9 cellular contexts compared by ENCODE assay signal in the genomic region with DNA sequence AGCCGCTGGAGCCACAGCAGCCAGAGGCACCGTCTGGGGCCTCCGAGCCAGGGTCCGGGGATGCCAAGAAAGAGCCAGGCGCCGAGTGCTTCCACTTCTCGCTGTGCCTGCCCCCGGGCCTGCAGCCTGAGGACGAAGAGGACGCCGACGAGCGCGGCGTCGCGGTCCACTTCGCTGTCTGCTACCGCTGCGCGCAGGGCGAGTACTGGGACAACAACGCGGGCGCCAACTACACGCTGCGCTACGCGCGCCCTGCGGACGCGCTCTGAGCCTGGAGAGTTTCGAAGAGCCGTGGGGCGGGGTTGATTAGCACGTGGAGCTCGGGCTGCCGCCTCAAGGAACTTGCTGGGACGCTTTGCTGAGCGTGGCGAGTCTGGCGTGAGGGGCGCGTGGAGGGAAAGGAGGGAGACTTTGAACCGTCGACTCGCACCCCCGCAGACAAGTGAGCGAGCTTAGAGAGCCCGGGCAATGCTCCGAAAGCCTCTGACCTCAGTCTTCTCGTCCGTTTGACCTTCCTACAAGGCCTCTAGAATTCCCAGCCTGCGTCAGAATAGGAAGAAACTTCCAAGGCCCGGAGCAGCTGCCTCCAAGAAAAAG. TPM values are rescaled to one million over a fixed set of nuclear protein-coding genes. Genes with fewer than 3 reads are reported as not detected.
DNase-seq lines count a peak whose midpoint lies in the region; ATAC-seq, FAIRE-seq and TF ChIP-seq lines count a peak whose summit lies in the region.
"Had no signal": no experiment of that assay in that cellular context is flagged by ENCODE, and none has a peak within 500 bp of the region (broad histone marks: within the 10 kb centered on the region; RNA-seq: fewer than 3 reads in every experiment).

No MANE protein-coding gene starts in this region.

- H3K9me3 ChIP-seq in HepG2 (ENCODE audit: low read length) (no peaks in the 10 kb centered on the region), spleen (no peaks in the 10 kb centered on the region)

- H3K27ac ChIP-seq in HL-60 (replicated peaks) (no peak overlapping the region), HepG2 (ENCODE audit: extremely low read length, insufficient read depth, low read length) (no peak overlapping the region), spleen (peak overlapping the region in 5 of 8 donors; percentile 77 to 92 (median 86))

- POLR2A ChIA-PET in HepG2 (lab: Yijun Ruan, JAX) = no interaction called here

- TF ChIP-seq EP300 in HepG2 (IDR thresholded peaks at IDR 0.05; ENCODE audit: low read depth in 2 of 2, low read length in 2 of 2) (no peak), HepG2 (CRISPR knock-in tag; IDR thresholded peaks at IDR 0.05; ENCODE audit: borderline replicate concordance) (no peak)

- CTCF ChIA-PET in HepG2 (lab: Yijun Ruan, JAX; ENCODE audit: low intra/inter-chr PET ratio, low total read pairs) = no interaction called here

- no TSS peak for BruUV-seq in HepG2 (replicated peaks; lab: Mats Ljungman, UMichigan)

- TF ChIP-seq RAD21 in HepG2 (CRISPR knock-in tag; IDR thresholded peaks at IDR 0.05) = no peak

- H3K36me3 ChIP-seq in bronchial epithelial cell (ENCODE audit: control insufficient read depth, insufficient read depth, low read length) (no peaks in the 10 kb centered on the region), HepG2 (replicated peaks in 1 of 2; ENCODE audit: control insufficient read depth in 1 of 2, insufficient read depth in 2 of 2, low read length in 2 of 2) (no peaks in the 10 kb centered on the region; a peak in 2 of 5 replicates), spleen (no peaks in the 10 kb centered on the region)

- H3K4me3 ChIP-seq in HL-60 (replicated peaks; ENCODE audit: insufficient read depth, low read length) = peak overlapping the region; percentile 59; the same call in 1 of the 2 replicates
- peak overlapping the region; percentile 47 for H3K4me3 ChIP-seq in bronchial epithelial cell (ENCODE audit: low read depth, low read length)
- no peak overlapping the region for H3K4me3 ChIP-seq in HepG2 (replicated peaks in 1 of 3; ENCODE audit: insufficient read depth in 1 of 3, low read depth in 2 of 3, low read length in 3 of 3)
- H3K4me3 ChIP-seq in spleen = peak overlapping the region; percentile 30 to 82 (median 57)

- H3K36me3 Mint-ChIP-seq in activated T-helper 1 cell treated with anti-CD3 and anti-CD28 coated beads, Interleukin-12 subunit alpha, Interleukin-12 subunit beta, Interleukin-2, Interleukin-4 antibody, amounts not matched to agents 30 ng/mL and 10 ng/mL and 1 ng/mL, durations not matched to agents 14 hours and 24 hours and 36 hours (ENCODE audit: low read depth) = no peaks in the 10 kb centered on the region

- no peak overlapping the region for H3K4me2 ChIP-seq in HepG2 (ENCODE audit: low read depth, low read length)

- no peak overlapping the region for H3K27ac Mint-ChIP-seq in activated T-helper 1 cell treated with anti-CD3 and anti-CD28 coated beads, Interleukin-12 subunit alpha, Interleukin-12 subunit beta, Interleukin-2, Interleukin-4 antibody, amounts not matched to agents 30 ng/mL and 10 ng/mL and 1 ng/mL, durations not matched to agents 14 hours and 24 hours and 36 hours

- peaks cover 44% of the 10 kb centered on the region for H3K27me3 Mint-ChIP-seq in activated T-helper 1 cell treated with anti-CD3 and anti-CD28 coated beads, Interleukin-12 subunit alpha, Interleukin-12 subunit beta, Interleukin-2, Interleukin-4 antibody, amounts not matched to agents 30 ng/mL and 10 ng/mL and 1 ng/mL, durations not matched to agents 14 hours and 24 hours and 36 hours (ENCODE audit: insufficient read depth)

- no peak for DNase-seq in HL-60 (ENCODE audit: low read depth in 1 of 2, low spot score in 1 of 2)
- no peak for DNase-seq in bronchial epithelial cell (ENCODE audit: low read depth)
- DNase-seq in HepG2 (ENCODE audit: low spot score) = no peak
- no peak for DNase-seq in spleen
- DNase-seq in NCI-H1930 (lab: John Stamatoyannopoulos, UW) = no peak
- no peak for DNase-seq in NCI-H748 (lab: John Stamatoyannopoulos, UW; ENCODE audit: unreplicated experiment)
- DNase-seq in activated T-helper 1 cell treated with anti-CD3 and anti-CD28 coated beads, Interleukin-12 subunit alpha, Interleukin-12 subunit beta, Interleukin-2, Interleukin-4 antibody, amounts not matched to agents 30 ng/mL and 10 ng/mL and 1 ng/mL, durations not matched to agents 14 hours and 24 hours and 36 hours (ENCODE audit: low spot score) = no peak
- DNase-seq in putamen (ENCODE audit: low spot score) = no peak
- DNase-seq: SHP77 treated with DMSO at 0.1 percent for 48 hours had no signal

- H3K4me1 ChIP-seq in HepG2 (ENCODE audit: insufficient read depth, low read length) (peaks cover 67% of the 10 kb centered on the region), spleen (peaks cover 10 to 86% (median 55%) of the 10 kb centered on the region in 6 donors)

- H3K4me3 Mint-ChIP-seq in activated T-helper 1 cell treated with anti-CD3 and anti-CD28 coated beads, Interleukin-12 subunit alpha, Interleukin-12 subunit beta, Interleukin-2, Interleukin-4 antibody, amounts not matched to agents 30 ng/mL and 10 ng/mL and 1 ng/mL, durations not matched to agents 14 hours and 24 hours and 36 hours = no peak overlapping the region

- TF ChIP-seq CTCF in HL-60 (IDR thresholded peaks at IDR 0.05; ENCODE audit: insufficient read depth, low read length) = no peak
- no peak for TF ChIP-seq CTCF in bronchial epithelial cell (IDR thresholded peaks at IDR 0.05; ENCODE audit: insufficient read depth, low read length, severe bottlenecking)
- no peak for TF ChIP-seq CTCF in HepG2 (CRISPR knock-in tag; IDR thresholded peaks at IDR 0.05)
- no peak for TF ChIP-seq CTCF in spleen (IDR thresholded peaks at IDR 0.05 in 8 of 11, conservative IDR thresholded peaks at IDR 0.05 in 3 of 11)

- no peaks in the 10 kb centered on the region for H4K20me1 ChIP-seq in HepG2 (ENCODE audit: insufficient read depth, low read length)

- peaks cover 2% of the 10 kb centered on the region for H3K79me2 ChIP-seq in HepG2 (ENCODE audit: insufficient read depth, low read length)

- peaks cover 28% of the 10 kb centered on the region for H3K27me3 ChIP-seq in HL-60 (ENCODE audit: insufficient read depth, poor library complexity, severe bottlenecking)
- peaks cover 8% of the 10 kb centered on the region for H3K27me3 ChIP-seq in bronchial epithelial cell (ENCODE audit: control insufficient read depth, insufficient read depth, low read length)
- H3K27me3 ChIP-seq in HepG2 (ENCODE audit: control insufficient read depth in 1 of 2, insufficient read depth in 2 of 2, low read length in 2 of 2) = no peaks in the 10 kb centered on the region
- peaks cover 0 to 56% (median 28%) of the 10 kb centered on the region in 7 donors for H3K27me3 ChIP-seq in spleen (replicated peaks in 1 of 7)

- ATAC-seq in HepG2 = no peak

- no peak for TF ChIP-seq POLR2A in HepG2 (IDR thresholded peaks at IDR 0.05; ENCODE audit: insufficient read depth in 1 of 2, low read depth in 2 of 2, low read length in 2 of 2)
- no peak for TF ChIP-seq POLR2A in spleen (IDR thresholded peaks at IDR 0.05)

- FAIRE-seq in bronchial epithelial cell (lab: Jason Lieb, UNC) (no peak), HepG2 (lab: Jason Lieb, UNC) (no peak)

- no peak overlapping the region for H3K9ac ChIP-seq in HepG2 (ENCODE audit: insufficient read depth, low read depth, low read length)

- no peak overlapping the region for H2AFZ ChIP-seq in HepG2 (ENCODE audit: low read length)

- H3K9me3 Mint-ChIP-seq in activated T-helper 1 cell treated with anti-CD3 and anti-CD28 coated beads, Interleukin-12 subunit alpha, Interleukin-12 subunit beta, Interleukin-2, Interleukin-4 antibody, amounts not matched to agents 30 ng/mL and 10 ng/mL and 1 ng/mL, durations not matched to agents 14 hours and 24 hours and 36 hours = no peaks in the 10 kb centered on the region

- WGBS in HepG2 (ENCODE audit: low lambda C conversion rate) = 97% methylated on average over 53 of the region's 56 CpGs
- WGBS in spleen, 5 donors = 27 to 46% (median 31%) methylated on average over 25 to 56 of the region's 56 CpGs

- in situ Hi-C loops in HepG2 (cut with HindIII; ENCODE audit: extremely low pct_ligation_motif_present, low pct_unique_long_range_greater_than_20kb) = no loop called here

- no peaks in the 10 kb centered on the region for H3K4me1 Mint-ChIP-seq in activated T-helper 1 cell treated with anti-CD3 and anti-CD28 coated beads, Interleukin-12 subunit alpha, Interleukin-12 subunit beta, Interleukin-2, Interleukin-4 antibody, amounts not matched to agents 30 ng/mL and 10 ng/mL and 1 ng/mL, durations not matched to agents 14 hours and 24 hours and 36 hours (ENCODE audit: low read depth)

- intact Hi-C loops in HepG2 (cut with micrococcal nuclease; ENCODE audit: unreplicated experiment) (no loop called here), spleen (cut with DNase I; ENCODE audit: low total_unique reads) (no loop called here)
- intact Hi-C loops in activated T-helper 1 cell treated with anti-CD3 and anti-CD28 coated beads, Interleukin-12 subunit alpha, Interleukin-12 subunit beta, Interleukin-2, Interleukin-4 antibody, amounts not matched to agents 30 ng/mL and 10 ng/mL and 1 ng/mL, durations not matched to agents 14 hours and 24 hours and 36 hours (cut with micrococcal nuclease) = loop anchor here (10.0 kb wide), 1 partner anchor 918 kb away; the partner anchor contains the start of gene NRN1

RNA-seq across cellular contexts. Expression of gene PPP1R3G, which starts 1.3 kb away (rescaled TPM):
- total RNA-seq in bronchial epithelial cell = 1.8 and 1.9 TPM in 2 replicates
- 0.56 and 1.2 TPM in 2 replicates for total RNA-seq in HepG2 (2016; rRNA removed; fragmentation: Illumina TruSeq; extraction: Trizol)
- total RNA-seq in HepG2 (2016; cell fraction: cytosol; rRNA removed; fragmentation: Illumina TruSeq; extraction: Trizol; ENCODE audit: low read depth) = 0.18 and 0.20 TPM in 2 replicates
- total RNA-seq in HepG2 (2016; cell fraction: insoluble cytoplasmic fraction; rRNA removed; fragmentation: Illumina TruSeq; extraction: Trizol) = 0.61 and 1.0 TPM in 2 replicates
- total RNA-seq in HepG2 (2016; cell fraction: membrane; rRNA removed; fragmentation: Illumina TruSeq; extraction: Trizol) = 0.52 and 0.74 TPM in 2 replicates
- 0.88 and 1.0 TPM in 2 replicates for total RNA-seq in HepG2 (2016; cell fraction: nucleus; rRNA removed; fragmentation: Illumina TruSeq; extraction: Trizol)
- polyA plus RNA-seq in HepG2 (2011; rRNA removed) = 1.3 and 1.8 TPM in 2 replicates
- polyA plus RNA-seq in HepG2 (2011; cell fraction: cytosol; rRNA removed) = 1.5 and 1.9 TPM in 2 replicates
- polyA plus RNA-seq in HepG2 (2011; cell fraction: nucleus; rRNA removed) = 3.4 and 3.6 TPM in 2 replicates
- 2.0 and 2.2 TPM in 2 replicates for polyA plus RNA-seq in HepG2 (2012)
- polyA plus RNA-seq in HepG2 (2016; cell fraction: cytosol; fragmentation: Illumina TruSeq; extraction: Trizol; ENCODE audit: low read depth) = 0.11 TPM in 2 replicates
- 0.44 and 0.60 TPM in 2 replicates for polyA plus RNA-seq in HepG2 (2016; cell fraction: insoluble cytoplasmic fraction; fragmentation: Illumina TruSeq; extraction: Trizol; ENCODE audit: low read depth)
- polyA plus RNA-seq in HepG2 (2016; cell fraction: membrane; fragmentation: Illumina TruSeq; extraction: Trizol; ENCODE audit: low read depth) = 0.29 and 0.52 TPM in 2 replicates
- 0.61 and 0.77 TPM in 2 replicates for polyA plus RNA-seq in HepG2 (2016; cell fraction: nucleus; fragmentation: Illumina TruSeq; extraction: Trizol; ENCODE audit: insufficient read depth, low read depth)
- polyA minus RNA-seq in HepG2 (2011; rRNA and poly(A)+ RNA removed; ENCODE audit: low replicate concordance) = 0.14 and 3.0 TPM in 2 replicates
- polyA minus RNA-seq in HepG2 (2011; cell fraction: cytosol; rRNA and poly(A)+ RNA removed) = 2.1 and 2.3 TPM in 2 replicates
- 4.5 and 4.8 TPM in 2 replicates for polyA minus RNA-seq in HepG2 (2011; cell fraction: nucleus; rRNA and poly(A)+ RNA removed)
- total RNA-seq in spleen = 10 to 100 TPM in 1 of 7 donors, 1 to 10 TPM in 6; 2.2 to 10.1 (median 5.0) TPM
- 1 to 10 TPM in 1 of 3 donors, under 1 TPM in 2; 0.54 to 2.0 (median 0.93) TPM for polyA plus RNA-seq in spleen
- total RNA-seq in activated T-helper 1 cell treated with anti-CD3 and anti-CD28 coated beads, Interleukin-12 subunit alpha, Interleukin-12 subunit beta, Interleukin-2, Interleukin-4 antibody, amounts not matched to agents 30 ng/mL and 10 ng/mL and 1 ng/mL, durations not matched to agents 14 hours and 24 hours and 36 hours = not detected in 2 replicates

Comparison
In these comparisons a context has a peak if more than half of its experiments do, and no peak if none do; other contexts are left out.
1. H3K27ac ChIP-seq: peak in spleen (5 of 8); none in HL-60 (single experiment) and HepG2 (single experiment).
2. H3K4me3 ChIP-seq: peak in HL-60 (single experiment), bronchial epithelial cell (single experiment) and spleen (8 of 8); none in HepG2 (0 of 3).